15 cellular contexts compared by ENCODE assay signal in genomic region chr11:65310215-65310614, GRCh38. TPM values are rescaled to one million over a fixed set of nuclear protein-coding genes. Genes with fewer than 3 reads are reported as not detected.
A peak's percentile ranks its signal among the peaks of the same experiment; 100 is the strongest.
DNase-seq lines count a peak whose midpoint lies in the region; ATAC-seq and TF ChIP-seq lines count a peak whose summit lies in the region.
"Had no signal": no experiment of that assay in that cellular context is flagged by ENCODE, and none has a peak within 500 bp of the region (broad histone marks: within the 10 kb centered on the region; RNA-seq: fewer than 3 reads in every experiment).

No MANE protein-coding gene starts in this region.

- peaks cover 11% of the 10 kb centered on the region for H3K4me1 Mint-ChIP-seq in T-helper 17 cell
- H3K4me1 Mint-ChIP-seq: stimulated activated effector memory CD8-positive, alpha-beta T cell treated with anti-CD3 and anti-CD28 coated beads, Interleukin-12 subunit alpha, Interleukin-12 subunit beta, amount 100 ng/mL, for 72 hours had no signal

- peaks cover 60% of the 10 kb centered on the region for H3K4me1 ChIP-seq in adipocyte (ENCODE audit: control insufficient read depth, insufficient read depth, low read length)
- peaks cover 60 to 88% (median 77%) of the 10 kb centered on the region in 4 donors for H3K4me1 ChIP-seq in stomach

- DNase-seq in NCI-H2029 (lab: John Stamatoyannopoulos, UW): peak; percentile 17
- no peak for DNase-seq in NCI-H2029 treated with DMSO at 0.1 percent for 48 hours (lab: John Stamatoyannopoulos, UW)
- no peak for DNase-seq in adipocyte (ENCODE audit: low read depth)
- no peak for DNase-seq in stomach
- no peak for DNase-seq in stimulated activated CD4-positive, alpha-beta T cell treated with anti-CD3 and anti-CD28 coated beads, Interleukin-4, amount 100 ng/mL, for 1 hour
- no peak for DNase-seq in cortex of kidney (lab: John Stamatoyannopoulos, UW)
- no peak for DNase-seq in T-helper 17 cell
- DNase-seq: activated naive CD4-positive, alpha-beta T cell; islet precursor cell; NCI-H187; stimulated activated CD4-positive, alpha-beta T cell treated with anti-CD3 and anti-CD28 coated beads, Interleukin-4, amount 100 ng/mL, for 4 hours had no signal

- no peaks in the 10 kb centered on the region for H3K36me3 Mint-ChIP-seq in T-helper 17 cell (ENCODE audit: low read depth)

- no peak for ATAC-seq in T-helper 17 cell
- ATAC-seq: stimulated activated effector memory CD8-positive, alpha-beta T cell treated with anti-CD3 and anti-CD28 coated beads, Interleukin-12 subunit alpha, Interleukin-12 subunit beta, amount 100 ng/mL, for 72 hours had no signal

- H3K27me3 Mint-ChIP-seq in T-helper 17 cell: no peaks in the 10 kb centered on the region

- no peak overlapping the region for H3K4me3 ChIP-seq in adipocyte (ENCODE audit: low read length)
- no peak overlapping the region for H3K4me3 ChIP-seq in stomach
- H3K4me3 ChIP-seq: SK-N-MC had no signal

- intact Hi-C loops in stomach (cut with DNase I; ENCODE audit: low total_unique reads): no loop called here

- no peak for TF ChIP-seq EP300 in stomach (IDR thresholded peaks at IDR 0.05)

- peak overlapping the region; percentile 43 for H3K9ac ChIP-seq in adipocyte (ENCODE audit: low read length)

- H3K36me3 ChIP-seq in adipocyte (ENCODE audit: control insufficient read depth, insufficient read depth, low read length, severe bottlenecking) (no peaks in the 10 kb centered on the region), stomach (no peaks in the 10 kb centered on the region)

- 71 to 73% (median 71%) methylated on average over 9 to 10 of the region's 10 CpGs for WGBS in stomach, 5 donors

- H3K27me3 ChIP-seq in adipocyte (replicated peaks; ENCODE audit: control insufficient read depth, insufficient read depth, low read length): no peaks in the 10 kb centered on the region
- no peaks in the 10 kb centered on the region for H3K27me3 ChIP-seq in layer of hippocampus (ENCODE audit: control insufficient read depth, insufficient read depth, low read length)
- no peaks in the 10 kb centered on the region for H3K27me3 ChIP-seq in stomach

- no peak for TF ChIP-seq POLR2A in stomach (IDR thresholded peaks at IDR 0.05)

- H3K27ac ChIP-seq in layer of hippocampus (ENCODE audit: low read depth, low read length) (peak overlapping the region; percentile 50), stomach (peak overlapping the region in 3 of 5 donors; percentile 12 to 46 (median 45))
- H3K27ac ChIP-seq: SK-N-MC had no signal

- H3K27ac Mint-ChIP-seq in T-helper 17 cell: no peak overlapping the region
- H3K27ac Mint-ChIP-seq: stimulated activated effector memory CD8-positive, alpha-beta T cell treated with anti-CD3 and anti-CD28 coated beads, Interleukin-12 subunit alpha, Interleukin-12 subunit beta, amount 100 ng/mL, for 72 hours had no signal

- H3K9me3 ChIP-seq in adipocyte (ENCODE audit: control insufficient read depth, low read length) (no peaks in the 10 kb centered on the region), stomach (no peaks in the 10 kb centered on the region), T-helper 17 cell (ENCODE audit: control insufficient read depth, low read length, poor library complexity, severe bottlenecking) (no peaks in the 10 kb centered on the region)

- TF ChIP-seq CTCF in stomach (IDR thresholded peaks at IDR 0.05): no peak

- H3K4me3 Mint-ChIP-seq in T-helper 17 cell: no peak overlapping the region
- H3K4me3 Mint-ChIP-seq: stimulated activated effector memory CD8-positive, alpha-beta T cell treated with anti-CD3 and anti-CD28 coated beads, Interleukin-12 subunit alpha, Interleukin-12 subunit beta, amount 100 ng/mL, for 72 hours had no signal

RNA-seq across cellular contexts. Expression of gene CDC42EP2, which starts 4.5 kb away (rescaled TPM):
- total RNA-seq in stomach (10 to 100 TPM in 2 of 5 donors, 1 to 10 TPM in 1, under 1 TPM in 1, not detected in 1; 0.89 to 18.3 (median 8.3) TPM), T-helper 17 cell (under 1 TPM in 1 of 2 donors, not detected in 1; 0.55 TPM)
- 10 to 100 TPM; 13.8 to 22.0 (median 18.4) TPM for polyA plus RNA-seq in stomach

RNA-seq across cellular contexts. Expression of gene DPF2, which starts 23.4 kb away (rescaled TPM):
- total RNA-seq in stomach (10 to 100 TPM; 14.7 to 92.8 (median 35.1) TPM), T-helper 17 cell (10 to 100 TPM; 49.1 to 62.6 TPM)
- polyA plus RNA-seq in stomach: 10 to 100 TPM; 14.9 to 22.6 (median 19.6) TPM

RNA-seq across cellular contexts. Expression of gene TIGD3, which starts 44.3 kb away (rescaled TPM):
- 1 to 10 TPM in 1 of 5 donors, not detected in 4; 4.5 TPM for total RNA-seq in stomach
- polyA plus RNA-seq in stomach: under 1 TPM in 2 of 3 donors, not detected in 1; 0.25 to 0.44 TPM
- under 1 TPM; 0.21 to 0.45 TPM for total RNA-seq in T-helper 17 cell
- total RNA-seq: renal cortical epithelial cell had no signal

RNA-seq across cellular contexts. Expression of gene POLA2, which starts 48.5 kb away (rescaled TPM):
- total RNA-seq in stomach (10 to 100 TPM in 2 of 5 donors, 1 to 10 TPM in 3; 1.7 to 17.0 (median 5.5) TPM), T-helper 17 cell (10 to 100 TPM; 13.0 to 15.4 TPM)
- polyA plus RNA-seq in stomach: 10 to 100 TPM in 2 of 3 donors, 1 to 10 TPM in 1; 8.6 to 11.2 (median 10.3) TPM
